7 cellular contexts compared by ENCODE assay signal in genomic region chr10:100267237-100268104, GRCh38. TPM values are rescaled to one million over a fixed set of nuclear protein-coding genes. Genes with fewer than 3 reads are reported as not detected.
DNase-seq lines count a peak whose midpoint lies in the region; ATAC-seq, FAIRE-seq and TF ChIP-seq lines count a peak whose summit lies in the region.

Gene CWF19L1 (minus strand): TSS chr10:100267638. CDS start chr10:100267593, 45 bp downstream.

- H3K4me3 ChIP-seq in bronchial epithelial cell (ENCODE audit: low read depth, low read length): peak within 1 kb of the TSS; percentile 99
- H3K4me3 ChIP-seq in smooth muscle cell: peak within 1 kb of the TSS; percentile 72

- H3K9ac ChIP-seq in smooth muscle cell (ENCODE audit: low read depth): peak within 1 kb of the TSS; percentile 92

- H3K27ac Mint-ChIP-seq in WTC11: peak within 1 kb of the TSS; percentile 99
- H3K27ac Mint-ChIP-seq in immature natural killer cell: peak within 1 kb of the TSS; percentile 96 to 99 (median 98)

- peaks cover 4% of the 10 kb centered on the region for H3K4me1 ChIP-seq in smooth muscle cell (ENCODE audit: low read depth)

- CTCF ChIA-PET in WTC11 (lab: Charles Lee): no interaction called here

- H3K4me2 ChIP-seq in smooth muscle cell: peak within 1 kb of the TSS; percentile 91

- no peaks in the 10 kb centered on the region for H4K20me1 ChIP-seq in smooth muscle cell (ENCODE audit: low read depth)

- TF ChIP-seq CTCF in WTC11 (IDR thresholded peaks at IDR 0.05) (no peak), bronchial epithelial cell (IDR thresholded peaks at IDR 0.05; ENCODE audit: insufficient read depth, low read length, severe bottlenecking) (no peak), smooth muscle cell (IDR thresholded peaks at IDR 0.05; ENCODE audit: borderline replicate concordance, insufficient read depth, poor library complexity, severe bottlenecking) (no peak)

- H3K27me3 ChIP-seq in bronchial epithelial cell (ENCODE audit: control insufficient read depth, insufficient read depth, low read length) (no peaks in the 10 kb centered on the region), smooth muscle cell (ENCODE audit: low read depth) (no peaks in the 10 kb centered on the region)

- H3K4me3 Mint-ChIP-seq in WTC11 (peak within 1 kb of the TSS; percentile 99), immature natural killer cell (peak within 1 kb of the TSS; percentile 99 to 100 (median 100))

- ATAC-seq in GM18505 (IDR thresholded peaks at IDR 0.05; ENCODE audit: unreplicated experiment) (no peak), HG03066 (IDR thresholded peaks at IDR 0.05; ENCODE audit: low read depth, unreplicated experiment) (peak; percentile 68), WTC11 (peak; percentile 95)

- H2AFZ ChIP-seq in smooth muscle cell (ENCODE audit: low read depth): peak within 1 kb of the TSS; percentile 79

- H3K79me2 ChIP-seq in smooth muscle cell (ENCODE audit: low read depth): peaks cover 18% of the 10 kb centered on the region

- no peak for FAIRE-seq in bronchial epithelial cell (lab: Jason Lieb, UNC)

- H3K36me3 ChIP-seq in bronchial epithelial cell (ENCODE audit: control insufficient read depth, insufficient read depth, low read length) (no peaks in the 10 kb centered on the region), smooth muscle cell (ENCODE audit: low read depth) (no peaks in the 10 kb centered on the region)

- peaks cover 8% of the 10 kb centered on the region for H3K4me1 Mint-ChIP-seq in WTC11
- H3K4me1 Mint-ChIP-seq in immature natural killer cell: peaks cover 31% of the 10 kb centered on the region in 2 donors

- TF ChIP-seq POLR2A in GM18505 (IDR thresholded peaks at IDR 0.05; ENCODE audit: borderline replicate concordance, extremely low read depth, insufficient read depth, insufficient read length): peak; percentile 50

- peaks cover 2% of the 10 kb centered on the region; the same call in 1 of the 2 replicates for H3K36me3 Mint-ChIP-seq in WTC11
- H3K36me3 Mint-ChIP-seq in immature natural killer cell: peaks cover 0 to 3% (median 2%) of the 10 kb centered on the region in 3 donors

- POLR2A ChIA-PET in WTC11 (lab: Charles Lee): no interaction called here

- H3K27me3 Mint-ChIP-seq in WTC11 (ENCODE audit: low read depth): no peaks in the 10 kb centered on the region
- peaks cover 2 to 9% (median 6%) of the 10 kb centered on the region in 3 donors for H3K27me3 Mint-ChIP-seq in immature natural killer cell (ENCODE audit: low read depth in 3 of 3)

- peak within 1 kb of the TSS; percentile 69 for H3K27ac ChIP-seq in smooth muscle cell (ENCODE audit: low read depth)

- no peaks in the 10 kb centered on the region for H3K9me3 ChIP-seq in smooth muscle cell (replicated peaks; ENCODE audit: low read depth)

- peaks cover under 1% of the 10 kb centered on the region for H3F3A ChIP-seq in smooth muscle cell (ENCODE audit: low read depth)

- H3K9me3 Mint-ChIP-seq in WTC11 (no peaks in the 10 kb centered on the region), immature natural killer cell (no peaks in the 10 kb centered on the region)

- 4% methylated on average over 49 of the region's 49 CpGs for WGBS in smooth muscle cell (ENCODE audit: low lambda C conversion rate)

- peak; percentile 50 for DNase-seq in NCI-H2196 treated with DMSO at 0.1 percent for 48 hours (lab: John Stamatoyannopoulos, UW; ENCODE audit: unreplicated experiment)
- peak; percentile 84 for DNase-seq in WTC11 (ENCODE audit: low spot score)
- peak; percentile 81 for DNase-seq in bronchial epithelial cell (ENCODE audit: low read depth)
- DNase-seq in immature natural killer cell: peak; percentile 67 to 72 (median 70)
- peak; percentile 31 for DNase-seq in smooth muscle cell (lab: John Stamatoyannopoulos, UW; ENCODE audit: unreplicated experiment)

TF ChIP-seq in WTC11, 78 proteins besides CTCF, POLR2A, EP300 and RAD21:
- TF ChIP-seq GABPB1 (CRISPR knock-in tag; IDR thresholded peaks at IDR 0.05): peak; percentile 15; the same call in 1 of the 2 replicates
- TF ChIP-seq PREB (CRISPR knock-in tag; IDR thresholded peaks at IDR 0.05; ENCODE audit: borderline replicate concordance): no peak
- no peak for TF ChIP-seq SMAD3 (CRISPR knock-in tag; IDR thresholded peaks at IDR 0.05; ENCODE audit: borderline replicate concordance)
- TF ChIP-seq CREM (CRISPR knock-in tag; IDR thresholded peaks at IDR 0.05): peak; percentile 96
- TF ChIP-seq TEAD1 (CRISPR knock-in tag; IDR thresholded peaks at IDR 0.05): peak; percentile 73; the same call in 1 of the 2 replicates
- peak; percentile 79 for TF ChIP-seq NFYB (CRISPR knock-in tag; conservative IDR thresholded peaks at IDR 0.05; ENCODE audit: low read depth)
- peak; percentile 93 for TF ChIP-seq CREB1 (CRISPR knock-in tag; IDR thresholded peaks at IDR 0.05)
- TF ChIP-seq IRF2 (CRISPR knock-in tag; IDR thresholded peaks at IDR 0.05; ENCODE audit: borderline replicate concordance, low read depth): no peak
- no peak for TF ChIP-seq ETV6 (CRISPR knock-in tag; IDR thresholded peaks at IDR 0.05)
- 0 out of 2 replicates have a peak, but pooled peaks have one; percentile 25 for TF ChIP-seq ZBTB43 (CRISPR knock-in tag; IDR thresholded peaks at IDR 0.05)
- TF ChIP-seq FOXK1 (CRISPR knock-in tag; IDR thresholded peaks at IDR 0.05): peak; percentile 92
- TF ChIP-seq SP1 (CRISPR knock-in tag; conservative IDR thresholded peaks at IDR 0.05): peak; percentile 76
- 0 out of 2 replicates have a peak, but pooled peaks have one; percentile 28 for TF ChIP-seq TEAD4 (CRISPR knock-in tag; IDR thresholded peaks at IDR 0.05)
- TF ChIP-seq ARID4B (CRISPR knock-in tag; IDR thresholded peaks at IDR 0.05; ENCODE audit: borderline replicate concordance): peak; percentile 77; the same call in 1 of the 2 replicates
- TF ChIP-seq NFE2L1 (CRISPR knock-in tag; IDR thresholded peaks at IDR 0.05): peak; percentile 69; the same call in 1 of the 2 replicates
- 0 out of 2 replicates have a peak, but pooled peaks have one; percentile 43 for TF ChIP-seq MYBL2 (CRISPR knock-in tag; IDR thresholded peaks at IDR 0.05)
- TF ChIP-seq HMGA2 (CRISPR knock-in tag; IDR thresholded peaks at IDR 0.05): peak; percentile 9; the same call in 1 of the 2 replicates

RNA-seq across cellular contexts. Expression of gene CWF19L1, which starts in this region (rescaled TPM):
- 27.3 to 28.1 TPM (median 28.0 TPM) in 3 replicates for total RNA-seq in WTC11 (2021)
- 22.8 and 25.0 TPM in 2 replicates for total RNA-seq in bronchial epithelial cell
- 10 to 100 TPM; 18.4 to 38.4 (median 32.5) TPM for polyA plus RNA-seq in immature natural killer cell
- 12.1 and 19.9 TPM in 2 replicates for total RNA-seq in smooth muscle cell
- 8.6 and 12.7 TPM in 2 replicates for polyA plus RNA-seq in smooth muscle cell

Comparison
In these comparisons a context has a peak if more than half of its experiments do, and no peak if none do; other contexts are left out.
1. DNase-seq: peak in every context shown above with its lines; median percentile 84 in WTC11; 81 in bronchial epithelial cell; 70 in immature natural killer cell; 50 in NCI-H2196 treated with DMSO at 0.1 percent for 48 hours; 31 in smooth muscle cell.